In the genomic region with DNA sequence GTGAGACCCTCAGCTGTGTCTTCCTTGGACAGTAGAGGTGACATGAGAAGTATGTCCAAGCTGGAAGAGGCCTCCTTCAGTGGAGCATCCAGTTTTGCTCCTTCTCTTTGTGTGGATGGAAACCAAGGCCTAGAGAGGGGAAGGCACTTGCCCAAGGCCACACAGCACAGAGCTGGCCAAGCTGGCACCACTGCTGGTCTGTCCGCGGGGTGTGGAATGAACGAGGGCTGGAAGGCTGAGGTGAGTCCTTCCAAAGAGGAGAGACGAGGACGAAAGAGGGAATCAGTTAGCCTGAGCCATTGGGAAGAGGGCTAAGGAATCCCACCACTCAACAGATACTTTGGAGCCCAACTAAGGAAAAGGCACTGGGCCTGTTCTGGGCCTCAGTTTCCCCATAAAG, we compare ENCODE assay signal across 15 cellular contexts. TPM values are rescaled to one million over a fixed set of nuclear protein-coding genes. Genes with fewer than 3 reads are reported as not detected.
DNase-seq lines count a peak whose midpoint lies in the region; ATAC-seq and TF ChIP-seq lines count a peak whose summit lies in the region.
"Had no signal": no experiment of that assay in that cellular context is flagged by ENCODE, and none has a peak within 500 bp of the region (broad histone marks: within the 10 kb centered on the region; RNA-seq: fewer than 3 reads in every experiment).

No MANE protein-coding gene starts in this region.

- 80 to 98% (median 91%) methylated on average over 5 of the region's 5 CpGs for WGBS in psoas muscle, 3 donors

- no peaks in the 10 kb centered on the region for H3K9me3 ChIP-seq in psoas muscle

- no peaks in the 10 kb centered on the region for H3K79me2 ChIP-seq in KMS-11 (ENCODE audit: insufficient read depth, low read depth)

- H3K27ac ChIP-seq in KMS-11 = peak overlapping the region; percentile 97
- H3K27ac ChIP-seq in psoas muscle = peak overlapping the region; percentile 64

- H3K36me3 Mint-ChIP-seq in activated T-cell treated with anti-CD3 and anti-CD28 coated beads, Interleukin-2, amount 50 U/mL, for 72 hours (ENCODE audit: insufficient read depth in 2 of 2) = peaks cover 0 to 2% of the 10 kb centered on the region in 2 donors
- H3K36me3 Mint-ChIP-seq in glutamatergic neuron (ENCODE audit: unreplicated experiment) = no peaks in the 10 kb centered on the region
- H3K36me3 Mint-ChIP-seq in activated T-helper 17 cell treated with anti-CD3 and anti-CD28 coated beads, Interleukin-2, amount 50 U/mL, for 72 hours (ENCODE audit: low read depth) = no peaks in the 10 kb centered on the region

- H3K4me1 Mint-ChIP-seq in activated T-cell treated with anti-CD3 and anti-CD28 coated beads, Interleukin-2, amount 50 U/mL, for 72 hours (ENCODE audit: low read depth) = peaks cover 81% of the 10 kb centered on the region
- H3K4me1 Mint-ChIP-seq in glutamatergic neuron (ENCODE audit: low read depth, unreplicated experiment) = peaks cover 47% of the 10 kb centered on the region
- H3K4me1 Mint-ChIP-seq in activated T-helper 17 cell treated with anti-CD3 and anti-CD28 coated beads, Interleukin-2, amount 50 U/mL, for 72 hours = peaks cover 48% of the 10 kb centered on the region

- peak overlapping the region; percentile 56 for H3K4me2 ChIP-seq in KMS-11

- no peak for TF ChIP-seq CTCF in KMS-11 (conservative IDR thresholded peaks at IDR 0.05; ENCODE audit: low read depth, low read length)
- TF ChIP-seq CTCF in glutamatergic neuron (IDR thresholded peaks at IDR 0.05; ENCODE audit: partially characterized antibody, unreplicated experiment) = no peak
- no peak for TF ChIP-seq CTCF in psoas muscle (IDR thresholded peaks at IDR 0.05)

- H3K9me3 Mint-ChIP-seq in activated T-cell treated with anti-CD3 and anti-CD28 coated beads, Interleukin-2, amount 50 U/mL, for 72 hours = no peaks in the 10 kb centered on the region
- H3K9me3 Mint-ChIP-seq in glutamatergic neuron (ENCODE audit: unreplicated experiment) = peaks cover 7% of the 10 kb centered on the region
- H3K9me3 Mint-ChIP-seq in activated T-helper 17 cell treated with anti-CD3 and anti-CD28 coated beads, Interleukin-2, amount 50 U/mL, for 72 hours = no peaks in the 10 kb centered on the region
- H3K9me3 Mint-ChIP-seq: T-helper 1 cell treated with Interleukin-12 subunit alpha and Interleukin-12 subunit beta and Interleukin-4 antibody, amounts not matched to agents 30 μg/mL and 1 μg/mL, for 36 hours had no signal

- no peak for ATAC-seq in activated T-cell treated with anti-CD3 and anti-CD28 coated beads, Interleukin-2, amount 50 U/mL, for 72 hours (replicated peaks in 1 of 2)
- ATAC-seq in psoas muscle (peak in 1 of 4 donors; percentile 11), GM21447 (IDR thresholded peaks at IDR 0.05; ENCODE audit: unreplicated experiment) (no peak)
- no peak for ATAC-seq in activated T-helper 17 cell treated with anti-CD3 and anti-CD28 coated beads, Interleukin-2, amount 50 U/mL, for 72 hours (replicated peaks)
- ATAC-seq: HCT116 had no signal

- intact Hi-C loops in psoas muscle (cut with DNase I) = no loop called here

- H3K4me3 ChIP-seq in KMS-11 (IDR thresholded peaks at IDR 0.05; ENCODE audit: insufficient read depth, low read depth, low read length) (no peak overlapping the region), psoas muscle (no peak overlapping the region)
- H3K4me3 ChIP-seq: dorsolateral prefrontal cortex had no signal

- H3K27me3 Mint-ChIP-seq in activated T-cell treated with anti-CD3 and anti-CD28 coated beads, Interleukin-2, amount 50 U/mL, for 72 hours (ENCODE audit: low read depth) = peaks cover 7% of the 10 kb centered on the region
- H3K27me3 Mint-ChIP-seq in glutamatergic neuron (ENCODE audit: unreplicated experiment) = peaks cover 2% of the 10 kb centered on the region
- H3K27me3 Mint-ChIP-seq in activated T-helper 17 cell treated with anti-CD3 and anti-CD28 coated beads, Interleukin-2, amount 50 U/mL, for 72 hours = no peaks in the 10 kb centered on the region

- H3K27me3 ChIP-seq in KMS-11 (ENCODE audit: insufficient read depth, low read depth) = no peaks in the 10 kb centered on the region
- H3K27me3 ChIP-seq in psoas muscle (ENCODE audit: insufficient read depth in 3 of 3, low read length in 2 of 3) = no peaks in the 10 kb centered on the region
- H3K27me3 ChIP-seq: dorsolateral prefrontal cortex had no signal

- H3K27ac Mint-ChIP-seq in activated T-cell treated with anti-CD3 and anti-CD28 coated beads, Interleukin-2, amount 50 U/mL, for 72 hours = no peak overlapping the region
- H3K27ac Mint-ChIP-seq in glutamatergic neuron (ENCODE audit: unreplicated experiment) = peak overlapping the region; percentile 97
- H3K27ac Mint-ChIP-seq in activated T-helper 17 cell treated with anti-CD3 and anti-CD28 coated beads, Interleukin-2, amount 50 U/mL, for 72 hours = no peak overlapping the region
- H3K27ac Mint-ChIP-seq: T-helper 1 cell treated with Interleukin-12 subunit alpha and Interleukin-12 subunit beta and Interleukin-4 antibody, amounts not matched to agents 30 μg/mL and 1 μg/mL, for 36 hours had no signal

- H3K9ac ChIP-seq in KMS-11 = peak overlapping the region; percentile 22; the same call in 1 of the 2 replicates

- H4K20me1 ChIP-seq in KMS-11 (ENCODE audit: insufficient read depth) = no peaks in the 10 kb centered on the region

- no peak for DNase-seq in activated T-cell treated with anti-CD3 and anti-CD28 coated beads, Interleukin-2, amount 50 U/mL, for 72 hours
- DNase-seq in activated T-cell treated with anti-CD3 and anti-CD28 coated beads, Interleukin-2, amount 50 U/mL, for 48 hours = no peak
- no peak for DNase-seq in glutamatergic neuron
- DNase-seq in psoas muscle = no peak
- no peak for DNase-seq in inferior parietal cortex (ENCODE audit: extremely low spot score)
- DNase-seq: left colon, NCI-H1417 treated with DMSO at 0.1 percent for 48 hours, nucleus accumbens, OCI-M1 had no signal

- H2AFZ ChIP-seq in KMS-11 (ENCODE audit: low read depth) = no peak overlapping the region

- peaks cover 90% of the 10 kb centered on the region for H3K4me1 ChIP-seq in KMS-11 (ENCODE audit: low read depth, poor library complexity, severe bottlenecking)
- peaks cover 19% of the 10 kb centered on the region for H3K4me1 ChIP-seq in psoas muscle

- H3K36me3 ChIP-seq in KMS-11 (ENCODE audit: insufficient read depth) (no peaks in the 10 kb centered on the region), psoas muscle (ENCODE audit: insufficient read depth in 1 of 2, low read depth in 1 of 2) (no peaks in the 10 kb centered on the region)

- H3K4me3 Mint-ChIP-seq in activated T-cell treated with anti-CD3 and anti-CD28 coated beads, Interleukin-2, amount 50 U/mL, for 72 hours = peak overlapping the region; percentile 67
- H3K4me3 Mint-ChIP-seq in glutamatergic neuron (ENCODE audit: unreplicated experiment) = peak overlapping the region; percentile 61
- H3K4me3 Mint-ChIP-seq in activated T-helper 17 cell treated with anti-CD3 and anti-CD28 coated beads, Interleukin-2, amount 50 U/mL, for 72 hours = no peak overlapping the region
- H3K4me3 Mint-ChIP-seq: T-helper 1 cell treated with Interleukin-12 subunit alpha and Interleukin-12 subunit beta and Interleukin-4 antibody, amounts not matched to agents 30 μg/mL and 1 μg/mL, for 36 hours had no signal

RNA-seq across cellular contexts. Expression of a gene that starts 27.8 kb away (rescaled TPM):
- total RNA-seq in activated T-cell treated with anti-CD3 and anti-CD28 coated beads, Interleukin-2, amount 50 U/mL, for 72 hours = 10 to 100 TPM; 29.5 to 31.1 TPM
- 79.8 TPM for total RNA-seq in glutamatergic neuron (ENCODE audit: unreplicated experiment)
- 100 to 1,000 TPM in 1 of 4 donors, 10 to 100 TPM in 3; 37.8 to 104 (median 56.1) TPM for total RNA-seq in psoas muscle
- 10 to 100 TPM; 25.3 to 39.3 (median 29.0) TPM for polyA plus RNA-seq in psoas muscle
- 10 to 100 TPM; 10.2 to 13.2 TPM for total RNA-seq in activated T-helper 17 cell treated with anti-CD3 and anti-CD28 coated beads, Interleukin-2, amount 50 U/mL, for 72 hours

RNA-seq across cellular contexts. Expression of a gene that starts 47.6 kb away (rescaled TPM):
- 10 to 100 TPM; 34.0 to 39.1 TPM for total RNA-seq in activated T-cell treated with anti-CD3 and anti-CD28 coated beads, Interleukin-2, amount 50 U/mL, for 72 hours
- total RNA-seq in glutamatergic neuron (ENCODE audit: unreplicated experiment) (70.4 TPM), psoas muscle (100 to 1,000 TPM in 1 of 4 donors, 10 to 100 TPM in 3; 85.2 to 112 (median 94.1) TPM)
- 100 to 1,000 TPM in 2 of 3 donors, 10 to 100 TPM in 1; 99.2 to 135 (median 110) TPM for polyA plus RNA-seq in psoas muscle
- 10 to 100 TPM; 39.6 to 58.8 TPM for total RNA-seq in activated T-helper 17 cell treated with anti-CD3 and anti-CD28 coated beads, Interleukin-2, amount 50 U/mL, for 72 hours
